In genomic region chr10:122374859-122375721, GRCh38 we compare ENCODE assay signal across 8 cellular contexts. TPM values are rescaled to one million over a fixed set of nuclear protein-coding genes. Genes with fewer than 3 reads are reported as not detected.
DNase-seq lines count a peak whose midpoint lies in the region; ATAC-seq, FAIRE-seq and TF ChIP-seq lines count a peak whose summit lies in the region.

No MANE protein-coding gene starts in this region.

- H3K27ac ChIP-seq in endothelial cell of umbilical vein (ENCODE audit: insufficient read depth, low read depth, low read length), result peak overlapping the region; percentile 84

- no peak for TF ChIP-seq POLR2A in endothelial cell of umbilical vein (IDR thresholded peaks at IDR 0.05; ENCODE audit: low read depth, low read length)

- H3K9me3 ChIP-seq in endothelial cell of umbilical vein (replicated peaks; ENCODE audit: control insufficient read depth, insufficient read depth, low read length) (no peaks in the 10 kb centered on the region), mucosa of descending colon (no peaks in the 10 kb centered on the region)

- H3K4me1 ChIP-seq in endothelial cell of umbilical vein (ENCODE audit: control insufficient read depth, extremely low read depth, insufficient read depth, low read length) (peaks cover 15% of the 10 kb centered on the region), mucosa of descending colon (ENCODE audit: low read depth) (no peaks in the 10 kb centered on the region)

- peak overlapping the region; percentile 84 for H3K4me2 ChIP-seq in endothelial cell of umbilical vein (ENCODE audit: insufficient read depth, low read length)

- TF ChIP-seq CTCF in endothelial cell of umbilical vein (IDR thresholded peaks at IDR 0.05; ENCODE audit: extremely low read depth in 1 of 2, insufficient read depth in 1 of 2, low read depth in 1 of 2, low read length in 2 of 2) (no peak), mucosa of descending colon (IDR thresholded peaks at IDR 0.05) (no peak)

- no peak for FAIRE-seq in endothelial cell of umbilical vein (lab: Jason Lieb, UNC)

- H4K20me1 ChIP-seq in endothelial cell of umbilical vein (replicated peaks; ENCODE audit: control insufficient read depth, extremely low read depth, insufficient read depth, low read length), result peaks cover 3% of the 10 kb centered on the region

- peak overlapping the region; percentile 61 to 85 (median 77) for H3K4me3 ChIP-seq in endothelial cell of umbilical vein (replicated peaks in 1 of 3; ENCODE audit: insufficient read depth in 1 of 3, low read depth in 1 of 3, low read length in 3 of 3)
- H3K4me3 ChIP-seq in mucosa of descending colon, result peak overlapping the region; percentile 68

- BruUV-seq in endothelial cell of umbilical vein (replicated peaks; lab: Mats Ljungman, UMichigan), result TSS peak; percentile 53

- intact Hi-C loops in endothelial cell of umbilical vein (cut with micrococcal nuclease) (loop anchor here (1.0 to 10.0 kb wide), 7 partner anchors 65 to 490 kb away; no protein-coding TSS in a partner anchor), mucosa of descending colon (cut with DNase I, micrococcal nuclease) (no loop called here)

- H3K9ac ChIP-seq in endothelial cell of umbilical vein (replicated peaks; ENCODE audit: extremely low read depth, insufficient read depth, low read length), result peak overlapping the region; percentile 93

- H3K9me1 ChIP-seq in endothelial cell of umbilical vein (replicated peaks; ENCODE audit: control insufficient read depth, extremely low read depth, insufficient read depth, low read length), result no peaks in the 10 kb centered on the region

- dilution Hi-C loops in endothelial cell of umbilical vein (cut with MboI; ENCODE audit: extremely low pct_ligation_motif_present, low sequenced_read_pairs), result no loop called here

- peak; percentile 1 to 12 for DNase-seq in NOMO-1 (lab: John Stamatoyannopoulos, UW; ENCODE audit: unreplicated experiment in 2 of 2)
- DNase-seq in NOMO-1 treated with dmso at 0.1 percent for 144 hours (lab: John Stamatoyannopoulos, UW; ENCODE audit: unreplicated experiment), result no peak
- DNase-seq in NCI-H345 treated with DMSO at 0.1 percent for 48 hours (lab: John Stamatoyannopoulos, UW; ENCODE audit: unreplicated experiment), result peak; percentile 8
- peak; percentile 60 for DNase-seq in activated T-cell treated with anti-CD3 and anti-CD28 coated beads for 1 hour (ENCODE audit: low read depth)
- DNase-seq in endothelial cell of umbilical vein (ENCODE audit: low read depth, low spot score), result peak; percentile 68
- DNase-seq in mucosa of descending colon, result peak; percentile 68 to 86 (median 85)
- peak; percentile 49 to 50 for DNase-seq in stimulated activated CD8-positive, alpha-beta memory T cell treated with anti-CD3 and anti-CD28 coated beads, Interleukin-2, amount 100 ng/mL, for 1 hour (ENCODE audit: low read depth in 2 of 2)

- no peaks in the 10 kb centered on the region for H3K27me3 ChIP-seq in endothelial cell of umbilical vein (ENCODE audit: control insufficient read depth in 2 of 2, insufficient read depth in 2 of 2, low read length in 2 of 2)

- H3K79me2 ChIP-seq in endothelial cell of umbilical vein (ENCODE audit: control insufficient read depth, insufficient read depth, low read length), result peaks cover 46% of the 10 kb centered on the region

- ATAC-seq in HG02938 (IDR thresholded peaks at IDR 0.05; ENCODE audit: unreplicated experiment), result peak; percentile 45
- peak; percentile 73 for ATAC-seq in mucosa of descending colon

- POLR2A ChIA-PET in endothelial cell of umbilical vein (lab: Charles Lee), result interaction anchor here (0.9 to 2.2 kb wide), 4 partner anchors 30 to 67 kb away, joined by 3 to 9 read pairs (median 6); no protein-coding TSS in a partner anchor

- peak overlapping the region; percentile 70 for H2AFZ ChIP-seq in endothelial cell of umbilical vein (ENCODE audit: low read depth, low read length)

- H3K36me3 ChIP-seq in endothelial cell of umbilical vein (ENCODE audit: control insufficient read depth in 2 of 2, extremely low read depth in 1 of 2, insufficient read depth in 2 of 2, low read length in 2 of 2) (peaks cover 0 to 2% of the 10 kb centered on the region in 2 experiments), mucosa of descending colon (ENCODE audit: low read depth) (no peaks in the 10 kb centered on the region)

- CTCF ChIA-PET in endothelial cell of umbilical vein (lab: Charles Lee), result interaction anchor here (1.3 to 3.8 kb wide), 12 partner anchors 10 to 233 kb away, joined by 3 to 27 read pairs (median 7); no protein-coding TSS in a partner anchor

TF ChIP-seq in endothelial cell of umbilical vein, 7 proteins besides CTCF, POLR2A, EP300 and RAD21:
- TF ChIP-seq POLR2AphosphoS5 (IDR thresholded peaks at IDR 0.05; ENCODE audit: insufficient read depth, low read depth, low read length), result peak; percentile 54
- no peak for TF ChIP-seq GATA2 (IDR thresholded peaks at IDR 0.05; ENCODE audit: insufficient read depth, insufficient read length, low read depth, low read length)
TF ChIP-seq in endothelial cell of umbilical vein: peak in this region for 1.

RNA-seq across cellular contexts. Expression of gene PLEKHA1, which starts 0.6 kb away (rescaled TPM):
- total RNA-seq in endothelial cell of umbilical vein (58.0 and 58.8 TPM in 2 replicates), mucosa of descending colon (10 to 100 TPM; 39.1 to 55.0 (median 41.2) TPM)
- polyA plus RNA-seq in endothelial cell of umbilical vein, result 19.3 and 21.6 TPM in 2 replicates
- 20.1 and 23.8 TPM in 2 replicates for polyA plus RNA-seq in endothelial cell of umbilical vein (2011; cell fraction: cytosol; rRNA removed)
- polyA plus RNA-seq in endothelial cell of umbilical vein (2011; cell fraction: nucleus; rRNA removed), result 53.3 and 72.4 TPM in 2 replicates
- 35.8 and 39.7 TPM in 2 replicates for polyA plus RNA-seq in endothelial cell of umbilical vein (2012)
- polyA minus RNA-seq in endothelial cell of umbilical vein, result 31.6 and 50.0 TPM in 2 replicates
- polyA minus RNA-seq in endothelial cell of umbilical vein (2011; cell fraction: cytosol; rRNA and poly(A)+ RNA removed), result 15.5 TPM
- polyA minus RNA-seq in endothelial cell of umbilical vein (2011; cell fraction: nucleus; rRNA and poly(A)+ RNA removed), result 40.9 and 53.0 TPM in 2 replicates
